16 cellular contexts compared by ENCODE assay signal in the genomic region with DNA sequence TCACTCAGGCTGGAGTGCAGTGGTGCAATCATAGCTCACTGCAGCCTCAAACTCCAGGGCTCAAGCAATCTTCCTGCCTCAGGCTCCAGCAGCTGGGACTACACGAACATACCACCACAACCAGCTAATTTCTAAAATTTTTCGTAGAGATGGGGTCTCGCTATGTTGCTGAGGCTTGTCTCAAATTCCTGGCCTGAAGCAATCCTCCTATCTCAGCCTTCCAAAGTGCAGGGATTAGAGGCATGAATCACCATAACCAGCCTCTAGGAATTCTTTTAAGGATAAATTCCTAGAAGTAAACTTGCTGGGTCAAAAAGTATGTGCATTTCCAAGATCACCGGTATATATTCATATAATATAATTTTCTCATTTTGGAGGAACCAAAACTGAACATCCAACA. TPM values are rescaled to one million over a fixed set of nuclear protein-coding genes. Genes with fewer than 3 reads are reported as not detected.
DNase-seq lines count a peak whose midpoint lies in the region; ATAC-seq and TF ChIP-seq lines count a peak whose summit lies in the region.
"Had no signal": no experiment of that assay in that cellular context is flagged by ENCODE, and none has a peak within 500 bp of the region (broad histone marks: within the 10 kb centered on the region; RNA-seq: fewer than 3 reads in every experiment).

No MANE protein-coding gene starts in this region.

- H3K4me1 Mint-ChIP-seq in osteocyte (ENCODE audit: unreplicated experiment) (no peaks in the 10 kb centered on the region), mesothelial cell of epicardium (no peaks in the 10 kb centered on the region)
- H3K4me1 Mint-ChIP-seq: CD8-positive, alpha-beta memory T cell; GM23338 had no signal

- H3K4me3 Mint-ChIP-seq in osteocyte (ENCODE audit: unreplicated experiment): no peak overlapping the region
- H3K4me3 Mint-ChIP-seq in mesothelial cell of epicardium: no peak overlapping the region
- H3K4me3 Mint-ChIP-seq: CD8-positive, alpha-beta memory T cell; GM23338 had no signal

- no peak for ATAC-seq in GM18870 (IDR thresholded peaks at IDR 0.05; ENCODE audit: unreplicated experiment)
- ATAC-seq: GM23338 had no signal

- H3K9me3 Mint-ChIP-seq in osteocyte (ENCODE audit: unreplicated experiment) (no peaks in the 10 kb centered on the region), mesothelial cell of epicardium (no peaks in the 10 kb centered on the region)

- no peak overlapping the region for H3K27ac Mint-ChIP-seq in osteocyte (ENCODE audit: unreplicated experiment)
- H3K27ac Mint-ChIP-seq in mesothelial cell of epicardium: no peak overlapping the region
- H3K27ac Mint-ChIP-seq: CD8-positive, alpha-beta memory T cell; GM23338 had no signal

- DNase-seq in EH (ENCODE audit: low read depth) (peak; percentile 21), NCI-H226 (peak; percentile 42), astrocyte of the hippocampus (ENCODE audit: low read depth, low spot score) (peak; percentile 17), osteocyte (ENCODE audit: extremely low spot score, unreplicated experiment) (peak; percentile 3), NCI-H1092 (lab: John Stamatoyannopoulos, UW) (no peak), mesothelial cell of epicardium (ENCODE audit: low spot score in 2 of 2, unreplicated experiment in 2 of 2) (no peak), NCI-H510A (lab: John Stamatoyannopoulos, UW) (no peak)
- DNase-seq: 8988T; AML-193; Caco-2; CD8-positive, alpha-beta memory T cell; DND-41; H7 had no signal

- H3K36me3 Mint-ChIP-seq in osteocyte (ENCODE audit: unreplicated experiment) (no peaks in the 10 kb centered on the region), mesothelial cell of epicardium (no peaks in the 10 kb centered on the region)
- H3K36me3 Mint-ChIP-seq: CD8-positive, alpha-beta memory T cell had no signal

- no peak for TF ChIP-seq CTCF in osteocyte (IDR thresholded peaks at IDR 0.05)
- TF ChIP-seq CTCF in mesothelial cell of epicardium (IDR thresholded peaks at IDR 0.05; ENCODE audit: unreplicated experiment): no peak

- H3K27me3 Mint-ChIP-seq in osteocyte (ENCODE audit: unreplicated experiment) (peaks cover 2% of the 10 kb centered on the region), mesothelial cell of epicardium (ENCODE audit: low read depth) (no peaks in the 10 kb centered on the region)

RNA-seq across cellular contexts. Expression of a gene that starts 17.6 kb away (rescaled TPM):
- total RNA-seq in osteocyte: 0.83 and 1.8 TPM in 2 replicates
- total RNA-seq in mesothelial cell of epicardium: 58.8 to 61.4 TPM (median 60.6 TPM) in 3 replicates
- total RNA-seq: HT-29 had no signal

Comparison
In these comparisons a context has a peak if more than half of its experiments do, and no peak if none do; other contexts are left out.
1. DNase-seq: peak in EH (single experiment), NCI-H226 (single experiment), astrocyte of the hippocampus (single experiment) and osteocyte (single experiment); none in NCI-H1092 (single experiment), mesothelial cell of epicardium (0 of 2) and NCI-H510A (single experiment).
2. RNA of a gene that starts 17.6 kb away (total RNA-seq): 58.8 to 61.4 TPM in mesothelial cell of epicardium; 0.83 to 1.8 TPM in osteocyte; every median in the first group is over 10 times any median in the second.